ENCODE assay signal across 12 cellular contexts in the genomic region with DNA sequence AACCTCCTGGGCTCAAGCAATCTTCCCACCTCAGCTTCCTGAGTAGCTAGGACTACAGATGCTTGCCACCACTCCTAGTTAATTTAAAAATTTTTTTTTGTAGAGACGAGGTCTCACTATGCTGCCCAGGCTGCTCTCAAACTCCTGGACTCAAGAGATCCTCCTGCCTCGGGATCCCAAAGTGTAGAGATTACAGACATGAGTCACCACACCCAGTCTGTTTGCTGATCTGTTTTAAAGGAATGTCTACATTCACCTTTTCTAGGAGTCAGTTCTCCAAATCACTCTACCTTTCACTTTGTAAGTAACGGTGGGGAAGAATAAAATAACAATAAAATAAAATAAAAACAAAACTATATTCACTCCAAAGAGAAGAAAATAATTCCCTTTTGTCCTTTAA.
DNase-seq lines count a peak whose midpoint lies in the region; FAIRE-seq and TF ChIP-seq lines count a peak whose summit lies in the region.
"Had no signal": no experiment of that assay in that cellular context is flagged by ENCODE, and none has a peak within 500 bp of the region (broad histone marks: within the 10 kb centered on the region; RNA-seq: fewer than 3 reads in every experiment).

No MANE protein-coding gene starts in this region.

- H3K36me3 Mint-ChIP-seq in Caco-2 (ENCODE audit: insufficient read depth, unreplicated experiment) (peaks cover 81% of the 10 kb centered on the region), nephron progenitor cell (ENCODE audit: low read depth) (peaks cover 69% of the 10 kb centered on the region)

- H3K9ac ChIP-seq in endothelial cell of umbilical vein (replicated peaks; ENCODE audit: extremely low read depth, insufficient read depth, low read length) = no peak overlapping the region
- H3K9ac ChIP-seq: parathyroid adenoma had no signal

- H3K27ac ChIP-seq in endothelial cell of umbilical vein (ENCODE audit: insufficient read depth, low read depth, low read length) (no peak overlapping the region), Peyer's patch (peak overlapping the region in 2 of 4 donors; percentile 10 to 33)
- H3K27ac ChIP-seq: parathyroid adenoma, upper lobe of left lung had no signal

- H3K79me2 ChIP-seq in endothelial cell of umbilical vein (ENCODE audit: control insufficient read depth, insufficient read depth, low read length) = peaks cover 45% of the 10 kb centered on the region
- H3K79me2 ChIP-seq: parathyroid adenoma had no signal

- H3K9me3 ChIP-seq in Caco-2 (peaks cover 15% of the 10 kb centered on the region), endothelial cell of umbilical vein (replicated peaks; ENCODE audit: control insufficient read depth, insufficient read depth, low read length) (no peaks in the 10 kb centered on the region), Peyer's patch (no peaks in the 10 kb centered on the region)

- H3K27me3 ChIP-seq in Caco-2 (replicated peaks; ENCODE audit: control insufficient read depth, insufficient read depth, low read length) = no peaks in the 10 kb centered on the region
- H3K27me3 ChIP-seq in endothelial cell of umbilical vein (ENCODE audit: control insufficient read depth in 2 of 2, insufficient read depth in 2 of 2, low read length in 2 of 2) = no peaks in the 10 kb centered on the region
- H3K27me3 ChIP-seq in Peyer's patch = no peaks in the 10 kb centered on the region
- H3K27me3 ChIP-seq: upper lobe of left lung had no signal

- H2AFZ ChIP-seq in endothelial cell of umbilical vein (ENCODE audit: low read depth, low read length) = no peak overlapping the region
- H2AFZ ChIP-seq: parathyroid adenoma had no signal

- FAIRE-seq in endothelial cell of umbilical vein (lab: Jason Lieb, UNC) = peak; percentile 37

- no TSS peak for BruUV-seq in Caco-2 (replicated peaks; lab: Mats Ljungman, UMichigan)
- no TSS peak for BruUV-seq in endothelial cell of umbilical vein (replicated peaks; lab: Mats Ljungman, UMichigan)

- CTCF ChIA-PET in Caco-2 (lab: Charles Lee) (interaction anchor here (0.7 kb wide), 1 partner anchor 210 kb away, joined by 3 read pairs; no protein-coding TSS in a partner anchor), endothelial cell of umbilical vein (lab: Charles Lee) (interaction anchor here (0.9 to 1.9 kb wide), 2 partner anchors 10 to 176 kb away, joined by 3 to 6 read pairs; no protein-coding TSS in a partner anchor)

- H3K4me1 Mint-ChIP-seq in Caco-2 (ENCODE audit: low read depth, unreplicated experiment) (peaks cover 45% of the 10 kb centered on the region), nephron progenitor cell (peaks cover 41% of the 10 kb centered on the region)

- peaks cover 4% of the 10 kb centered on the region for H4K20me1 ChIP-seq in endothelial cell of umbilical vein (replicated peaks; ENCODE audit: control insufficient read depth, extremely low read depth, insufficient read depth, low read length)

- no peak overlapping the region for H3K4me2 ChIP-seq in endothelial cell of umbilical vein (ENCODE audit: insufficient read depth, low read length)

- no peaks in the 10 kb centered on the region for H3K9me1 ChIP-seq in endothelial cell of umbilical vein (replicated peaks; ENCODE audit: control insufficient read depth, extremely low read depth, insufficient read depth, low read length)

- H3K36me3 ChIP-seq in Caco-2 (ENCODE audit: control insufficient read depth, insufficient read depth, low read length) (peaks cover 2% of the 10 kb centered on the region; the same call in 1 of the 2 replicates), endothelial cell of umbilical vein (ENCODE audit: control insufficient read depth in 2 of 2, extremely low read depth in 1 of 2, insufficient read depth in 2 of 2, low read length in 2 of 2) (peaks cover 0 to 10% of the 10 kb centered on the region in 2 experiments), Peyer's patch (no peaks in the 10 kb centered on the region)

- peak overlapping the region; percentile 87 for H3K27ac Mint-ChIP-seq in Caco-2 (ENCODE audit: unreplicated experiment)
- H3K27ac Mint-ChIP-seq in nephron progenitor cell = peak overlapping the region; percentile 59
- H3K27ac Mint-ChIP-seq: activated CD4-positive, alpha-beta memory T cell treated with anti-CD3 and anti-CD28 coated beads for 36 hours; activated naive CD8-positive, alpha-beta T cell treated with anti-CD3 and anti-CD28 coated beads for 36 hours had no signal

- H3K4me3 Mint-ChIP-seq in Caco-2 (ENCODE audit: unreplicated experiment) (peak overlapping the region; percentile 55), nephron progenitor cell (no peak overlapping the region)
- H3K4me3 Mint-ChIP-seq: activated CD4-positive, alpha-beta memory T cell treated with anti-CD3 and anti-CD28 coated beads for 36 hours; activated naive CD8-positive, alpha-beta T cell treated with anti-CD3 and anti-CD28 coated beads for 36 hours had no signal

- H3K4me1 ChIP-seq in Caco-2 (peaks cover 50% of the 10 kb centered on the region), endothelial cell of umbilical vein (ENCODE audit: control insufficient read depth, extremely low read depth, insufficient read depth, low read length) (no peaks in the 10 kb centered on the region), Peyer's patch (peaks cover 0 to 16% (median 6%) of the 10 kb centered on the region in 4 donors)
- H3K4me1 ChIP-seq: parathyroid adenoma had no signal

- peak; percentile 50 to 65 for DNase-seq in Caco-2
- DNase-seq in NCI-H226 = peak; percentile 73
- DNase-seq in endothelial cell of umbilical vein (ENCODE audit: low read depth, low spot score) = no peak
- DNase-seq in nephron progenitor cell = no peak
- DNase-seq in NCI-H524 treated with DMSO at 0.1 percent for 48 hours (lab: John Stamatoyannopoulos, UW) = no peak
- no peak for DNase-seq in Peyer's patch
- DNase-seq in AG20443 (ENCODE audit: low spot score) = no peak
- DNase-seq in NAMALWA (ENCODE audit: low spot score) = no peak
- DNase-seq: activated CD4-positive, alpha-beta memory T cell treated with anti-CD3 and anti-CD28 coated beads for 36 hours; activated naive CD8-positive, alpha-beta T cell treated with anti-CD3 and anti-CD28 coated beads for 36 hours; upper lobe of left lung had no signal

- no peak for TF ChIP-seq POLR2A in endothelial cell of umbilical vein (IDR thresholded peaks at IDR 0.05; ENCODE audit: low read depth, low read length)
- TF ChIP-seq POLR2A in Peyer's patch (IDR thresholded peaks at IDR 0.05) = no peak

- H3K9me3 Mint-ChIP-seq in Caco-2 (ENCODE audit: unreplicated experiment) (peaks cover 18% of the 10 kb centered on the region), nephron progenitor cell (peaks cover 24% of the 10 kb centered on the region)

- H3K4me3 ChIP-seq in Caco-2 (ENCODE audit: low read depth, low read length) (no peak overlapping the region), endothelial cell of umbilical vein (replicated peaks in 1 of 3; ENCODE audit: insufficient read depth in 1 of 3, low read depth in 1 of 3, low read length in 3 of 3) (no peak overlapping the region), Peyer's patch (no peak overlapping the region)
- H3K4me3 ChIP-seq: upper lobe of left lung had no signal

- H3K27me3 Mint-ChIP-seq in Caco-2 (ENCODE audit: insufficient read depth, unreplicated experiment) = no peaks in the 10 kb centered on the region
- H3K27me3 Mint-ChIP-seq in nephron progenitor cell (ENCODE audit: low read depth, poor library complexity) = peaks cover 2% of the 10 kb centered on the region
- H3K27me3 Mint-ChIP-seq: activated CD4-positive, alpha-beta memory T cell treated with anti-CD3 and anti-CD28 coated beads for 36 hours; activated naive CD8-positive, alpha-beta T cell treated with anti-CD3 and anti-CD28 coated beads for 36 hours had no signal

- TF ChIP-seq CTCF in Caco-2 (IDR thresholded peaks at IDR 0.05; ENCODE audit: insufficient read depth in 1 of 2, low read depth in 1 of 2, low read length in 1 of 2, severe bottlenecking in 1 of 2, unreplicated experiment in 1 of 2) (no peak), endothelial cell of umbilical vein (IDR thresholded peaks at IDR 0.05; ENCODE audit: extremely low read depth in 1 of 2, insufficient read depth in 1 of 2, low read depth in 1 of 2, low read length in 2 of 2) (no peak), nephron progenitor cell (IDR thresholded peaks at IDR 0.05) (no peak), Peyer's patch (IDR thresholded peaks at IDR 0.05) (no peak)

- intact Hi-C loops in Caco-2 (cut with micrococcal nuclease; ENCODE audit: unreplicated experiment) (loop anchor here (2.0 kb wide), 1 partner anchor 41 kb away; no protein-coding TSS in a partner anchor), endothelial cell of umbilical vein (cut with micrococcal nuclease) (no loop called here)

- POLR2A ChIA-PET in Caco-2 (lab: Charles Lee) (no interaction called here), endothelial cell of umbilical vein (lab: Charles Lee) (no interaction called here)

- dilution Hi-C loops in endothelial cell of umbilical vein (cut with MboI; ENCODE audit: extremely low pct_ligation_motif_present, low sequenced_read_pairs) = no loop called here

TF ChIP-seq in endothelial cell of umbilical vein, 7 proteins besides CTCF, POLR2A, EP300 and RAD21:
- TF ChIP-seq FOS (IDR thresholded peaks at IDR 0.05; ENCODE audit: borderline replicate concordance, insufficient read depth, low read length) = peak; percentile 14
- TF ChIP-seq POLR2AphosphoS5 (IDR thresholded peaks at IDR 0.05; ENCODE audit: insufficient read depth, low read depth, low read length) = no peak

Comparison
In these comparisons a context has a peak if more than half of its experiments do, and no peak if none do; other contexts are left out.
1. DNase-seq: peak in Caco-2 (2 of 2) and NCI-H226 (single experiment); none in endothelial cell of umbilical vein (single experiment), nephron progenitor cell (single experiment), NCI-H524 treated with DMSO at 0.1 percent for 48 hours (single experiment), Peyer's patch (0 of 3), AG20443 (single experiment) and NAMALWA (single experiment).